2 cellular contexts compared by ENCODE assay signal in the genomic region with DNA sequence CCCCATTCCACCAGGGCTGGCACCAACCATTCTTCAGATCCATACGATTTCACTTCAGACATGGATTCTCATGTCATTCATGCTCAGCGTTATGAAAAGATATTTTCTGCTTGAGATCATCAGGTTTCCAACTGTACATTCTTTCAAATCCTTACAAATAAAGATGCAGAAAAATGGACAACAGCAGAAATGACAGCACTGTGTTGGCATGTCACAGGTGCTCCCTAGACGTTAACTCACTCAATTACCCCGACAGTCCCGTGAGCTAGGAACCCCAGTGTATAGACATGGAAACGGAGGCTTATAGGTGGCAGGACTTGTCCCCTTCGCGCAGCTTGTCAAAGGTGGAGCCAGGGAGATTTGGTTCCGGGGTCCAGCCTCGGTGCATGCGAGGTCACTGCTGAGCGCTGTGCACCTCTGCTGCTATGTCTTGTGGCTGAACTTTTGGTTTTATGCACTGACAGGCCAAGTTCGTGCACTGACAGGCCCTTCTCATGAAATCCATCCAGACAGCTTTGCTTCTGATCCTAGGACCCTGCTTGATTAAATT.
TF ChIP-seq lines count a peak whose summit lies in the region.

No MANE protein-coding gene starts in this region.

TF ChIP-seq in IMR-90, 13 proteins besides CTCF, POLR2A, EP300 and RAD21:
- no peak for TF ChIP-seq MXI1 (IDR thresholded peaks at IDR 0.05; ENCODE audit: borderline replicate concordance, low read depth, low read length)
- no peak for TF ChIP-seq MAZ (IDR thresholded peaks at IDR 0.05; ENCODE audit: borderline replicate concordance, low read depth, low read length)
- no peak for TF ChIP-seq SMC3 (IDR thresholded peaks at IDR 0.05; ENCODE audit: low read depth, low read length)
- no peak for TF ChIP-seq RFX5 (IDR thresholded peaks at IDR 0.05; ENCODE audit: low read depth, low read length)
- TF ChIP-seq, protein P1, sequence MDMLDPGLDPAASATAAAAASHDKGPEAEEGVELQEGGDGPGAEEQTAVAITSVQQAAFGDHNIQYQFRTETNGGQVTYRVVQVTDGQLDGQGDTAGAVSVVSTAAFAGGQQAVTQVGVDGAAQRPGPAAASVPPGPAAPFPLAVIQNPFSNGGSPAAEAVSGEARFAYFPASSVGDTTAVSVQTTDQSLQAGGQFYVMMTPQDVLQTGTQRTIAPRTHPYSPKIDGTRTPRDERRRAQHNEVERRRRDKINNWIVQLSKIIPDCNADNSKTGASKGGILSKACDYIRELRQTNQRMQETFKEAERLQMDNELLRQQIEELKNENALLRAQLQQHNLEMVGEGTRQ (IDR thresholded peaks at IDR 0.05; ENCODE audit: low read depth, low read length): no peak
- TF ChIP-seq MAFK (IDR thresholded peaks at IDR 0.05; ENCODE audit: low read depth, low read length): no peak

TF ChIP-seq in endothelial cell of umbilical vein, 7 proteins besides CTCF, POLR2A, EP300 and RAD21:
- no peak for TF ChIP-seq EZH2 (IDR thresholded peaks at IDR 0.05; ENCODE audit: borderline replicate concordance, low read depth, low read length, severe bottlenecking)
- no peak for TF ChIP-seq FOS (IDR thresholded peaks at IDR 0.05; ENCODE audit: borderline replicate concordance, insufficient read depth, low read length)
- TF ChIP-seq MYC (IDR thresholded peaks at IDR 0.05; ENCODE audit: low read depth, low read length): no peak
- TF ChIP-seq, protein P2, sequence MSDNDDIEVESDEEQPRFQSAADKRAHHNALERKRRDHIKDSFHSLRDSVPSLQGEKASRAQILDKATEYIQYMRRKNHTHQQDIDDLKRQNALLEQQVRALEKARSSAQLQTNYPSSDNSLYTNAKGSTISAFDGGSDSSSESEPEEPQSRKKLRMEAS (IDR thresholded peaks at IDR 0.05; ENCODE audit: insufficient read depth, insufficient read length): no peak
- no peak for TF ChIP-seq JUN (IDR thresholded peaks at IDR 0.05; ENCODE audit: borderline replicate concordance, insufficient read depth, insufficient read length, low read depth)
- no peak for TF ChIP-seq GATA2 (IDR thresholded peaks at IDR 0.05; ENCODE audit: insufficient read depth, insufficient read length, low read depth, low read length)
- no peak for TF ChIP-seq POLR2AphosphoS5 (IDR thresholded peaks at IDR 0.05; ENCODE audit: insufficient read depth, low read depth, low read length)
TF ChIP-seq in endothelial cell of umbilical vein: peak in this region for 0.
